Comparison of ENCODE assay signal across 23 cellular contexts in the genomic region with DNA sequence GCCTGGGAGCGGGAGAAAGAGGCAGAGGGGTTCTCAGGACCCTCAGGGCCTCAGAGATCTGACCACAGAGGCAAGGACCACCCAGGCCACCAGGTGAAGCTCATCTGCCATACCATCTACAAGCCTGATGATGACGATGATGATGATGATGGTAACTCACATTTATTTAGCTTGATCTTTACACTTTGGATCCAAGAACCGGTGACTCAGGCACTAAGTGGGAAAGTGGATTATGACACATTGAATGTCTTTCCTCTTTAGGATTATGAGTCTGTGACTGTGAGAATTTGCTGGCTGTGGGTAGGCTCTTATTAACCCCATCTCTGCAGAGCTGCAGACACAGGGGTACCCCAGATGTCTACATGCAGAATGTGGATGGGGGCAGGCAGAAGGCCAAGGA.
DNase-seq lines count a peak whose midpoint lies in the region; ATAC-seq and TF ChIP-seq lines count a peak whose summit lies in the region.
"Had no signal": no experiment of that assay in that cellular context is flagged by ENCODE, and none has a peak within 500 bp of the region (broad histone marks: within the 10 kb centered on the region; RNA-seq: fewer than 3 reads in every experiment).

No MANE protein-coding gene starts in this region.

- H3K9me3 Mint-ChIP-seq in CD8-positive, alpha-beta T cell = no peaks in the 10 kb centered on the region
- no peaks in the 10 kb centered on the region for H3K9me3 Mint-ChIP-seq in activated naive CD8-positive, alpha-beta T cell treated with anti-CD3 and anti-CD28 coated beads, Interleukin-2, amount 50 U/mL, for 24 hours
- H3K9me3 Mint-ChIP-seq: GM23338 had no signal

- no peak overlapping the region for H3K27ac Mint-ChIP-seq in CD8-positive, alpha-beta T cell
- no peak overlapping the region for H3K27ac Mint-ChIP-seq in activated naive CD8-positive, alpha-beta T cell treated with anti-CD3 and anti-CD28 coated beads, Interleukin-2, amount 50 U/mL, for 24 hours
- H3K27ac Mint-ChIP-seq: GM23338 had no signal

- H3K4me3 ChIP-seq in mucosa of descending colon (no peak overlapping the region), tibial artery (no peak overlapping the region)
- H3K4me3 ChIP-seq in CD8-positive, alpha-beta T cell (ENCODE audit: low read depth, low read length) = no peak overlapping the region
- H3K4me3 ChIP-seq: A549, GM23338, Peyer's patch, SJCRH30 had no signal

- H3K4me1 ChIP-seq in mucosa of descending colon (ENCODE audit: low read depth) (no peaks in the 10 kb centered on the region), tibial artery (no peaks in the 10 kb centered on the region)
- no peaks in the 10 kb centered on the region for H3K4me1 ChIP-seq in CD8-positive, alpha-beta T cell (ENCODE audit: insufficient read depth, low read length)
- H3K4me1 ChIP-seq: A549, BE2C had no signal

- H3K36me3 Mint-ChIP-seq in CD8-positive, alpha-beta T cell = no peaks in the 10 kb centered on the region
- no peaks in the 10 kb centered on the region for H3K36me3 Mint-ChIP-seq in activated naive CD8-positive, alpha-beta T cell treated with anti-CD3 and anti-CD28 coated beads, Interleukin-2, amount 50 U/mL, for 24 hours (ENCODE audit: low read depth)

- H3K27me3 ChIP-seq in CD8-positive, alpha-beta T cell (ENCODE audit: insufficient read depth, low read length) = no peaks in the 10 kb centered on the region
- H3K27me3 ChIP-seq in tibial artery = peaks cover 0 to 8% of the 10 kb centered on the region in 2 donors
- H3K27me3 ChIP-seq: BE2C, Peyer's patch, SJCRH30 had no signal

- CTCF ChIA-PET in CD8-positive, alpha-beta T cell (lab: Charles Lee) = no interaction called here

- H3K27ac ChIP-seq in caudate nucleus (ENCODE audit: low read depth, low read length) = peak overlapping the region; percentile 45
- H3K27ac ChIP-seq in CD8-positive, alpha-beta T cell (ENCODE audit: low read depth, low read length) = no peak overlapping the region
- no peak overlapping the region for H3K27ac ChIP-seq in tibial artery
- H3K27ac ChIP-seq: A549, SJCRH30 had no signal

- ATAC-seq in mucosa of descending colon = peak; percentile 55
- ATAC-seq in CD8-positive, alpha-beta T cell = no peak
- ATAC-seq in activated naive CD8-positive, alpha-beta T cell treated with anti-CD3 and anti-CD28 coated beads, Interleukin-2, amount 50 U/mL, for 24 hours = no peak
- ATAC-seq: A549, GM23338 had no signal

- TF ChIP-seq CTCF in mucosa of descending colon (IDR thresholded peaks at IDR 0.05) = no peak
- TF ChIP-seq CTCF in CD8-positive, alpha-beta T cell (IDR thresholded peaks at IDR 0.05) = no peak
- no peak for TF ChIP-seq CTCF in tibial artery (IDR thresholded peaks at IDR 0.05)

- no peaks in the 10 kb centered on the region for H3K36me3 ChIP-seq in mucosa of descending colon (ENCODE audit: low read depth)
- no peaks in the 10 kb centered on the region for H3K36me3 ChIP-seq in CD8-positive, alpha-beta T cell (ENCODE audit: insufficient read depth, low read length)
- H3K36me3 ChIP-seq in tibial artery = no peaks in the 10 kb centered on the region
- H3K36me3 ChIP-seq: BE2C, Peyer's patch, SJCRH30 had no signal

- DNase-seq in Daoy (ENCODE audit: low read depth) (peak; percentile 40), HT1080 (ENCODE audit: low read depth) (peak; percentile 26), caudate nucleus (lab: John Stamatoyannopoulos, UW) (peak in 1 of 61 donors; percentile 29), mucosa of descending colon (no peak), tibial artery (no peak)
- no peak for DNase-seq in CD8-positive, alpha-beta T cell
- DNase-seq in stimulated activated CD4-positive, alpha-beta T cell treated with anti-CD3 and anti-CD28 coated beads, Interleukin-2, amount 100 ng/mL, for 24 hours = no peak
- DNase-seq in activated naive CD8-positive, alpha-beta T cell treated with anti-CD3 and anti-CD28 coated beads, Interleukin-2, amount 50 U/mL, for 24 hours = no peak
- DNase-seq: BE2C, COR-L47, DMS79, HCEC 1CT, Kasumi-1, MM.1S, NCI-H1048, NCI-H1417 treated with DMSO at 0.1 percent for 48 hours, NCI-H187 treated with DMSO at 0.1 percent for 48 hours, NCI-H2107, NCI-H748 treated with DMSO at 0.1 percent for 48 hours, SJCRH30 had no signal

- H3K4me3 Mint-ChIP-seq in CD8-positive, alpha-beta T cell = no peak overlapping the region
- no peak overlapping the region for H3K4me3 Mint-ChIP-seq in activated naive CD8-positive, alpha-beta T cell treated with anti-CD3 and anti-CD28 coated beads, Interleukin-2, amount 50 U/mL, for 24 hours
- H3K4me3 Mint-ChIP-seq: GM23338 had no signal

- H3K9me3 ChIP-seq in mucosa of descending colon = no peaks in the 10 kb centered on the region
- H3K9me3 ChIP-seq in CD8-positive, alpha-beta T cell (ENCODE audit: low read length) = no peaks in the 10 kb centered on the region
- no peaks in the 10 kb centered on the region for H3K9me3 ChIP-seq in tibial artery
- H3K9me3 ChIP-seq: A549, BE2C, Peyer's patch, SJCRH30 had no signal

- POLR2A ChIA-PET in CD8-positive, alpha-beta T cell (lab: Charles Lee) = no interaction called here

- peaks cover 2% of the 10 kb centered on the region for H3K27me3 Mint-ChIP-seq in CD8-positive, alpha-beta T cell (ENCODE audit: low read depth)
- H3K27me3 Mint-ChIP-seq in activated naive CD8-positive, alpha-beta T cell treated with anti-CD3 and anti-CD28 coated beads, Interleukin-2, amount 50 U/mL, for 24 hours = peaks cover 7% of the 10 kb centered on the region

- intact Hi-C loops in mucosa of descending colon (cut with DNase I, micrococcal nuclease) = no loop called here
- intact Hi-C loops in CD8-positive, alpha-beta T cell (cut with DNase I, micrococcal nuclease) = no loop called here
- intact Hi-C loops in tibial artery (cut with DNase I; ENCODE audit: low total_unique reads) = no loop called here

- no peaks in the 10 kb centered on the region for H3K4me1 Mint-ChIP-seq in CD8-positive, alpha-beta T cell (ENCODE audit: low read depth)
- no peaks in the 10 kb centered on the region for H3K4me1 Mint-ChIP-seq in activated naive CD8-positive, alpha-beta T cell treated with anti-CD3 and anti-CD28 coated beads, Interleukin-2, amount 50 U/mL, for 24 hours

Comparison
In these comparisons a context has a peak if more than half of its experiments do, and no peak if none do; other contexts are left out.
1. DNase-seq: peak in Daoy (single experiment) and HT1080 (single experiment); none in mucosa of descending colon (0 of 3), CD8-positive, alpha-beta T cell (0 of 7), stimulated activated CD4-positive, alpha-beta T cell treated with anti-CD3 and anti-CD28 coated beads, Interleukin-2, amount 100 ng/mL, for 24 hours (0 of 2), activated naive CD8-positive, alpha-beta T cell treated with anti-CD3 and anti-CD28 coated beads, Interleukin-2, amount 50 U/mL, for 24 hours (single experiment) and tibial artery (0 of 2).